Comparison of ENCODE assay signal across 8 cellular contexts in genomic region chr3:47282424-47283192, GRCh38.
DNase-seq lines count a peak whose midpoint lies in the region; ATAC-seq and TF ChIP-seq lines count a peak whose summit lies in the region.

Gene KIF9, minus strand, starts transcription at chr3:47282799. Its CDS starts 5,425 bp downstream, at chr3:47277374.
Gene KLHL18, plus strand, starts transcription at chr3:47282944. Its CDS starts 22 bp downstream, at chr3:47282966.

- peak within 1 kb of the TSS; percentile 93 for H3K4me3 ChIP-seq in AG09309 (ENCODE audit: control insufficient read depth, low read depth, low read length)

- H3K27me3 Mint-ChIP-seq in central memory CD8-positive, alpha-beta T cell: no peaks in the 10 kb centered on the region

- peak; percentile 1 for TF ChIP-seq CTCF in AG09309 (IDR thresholded peaks at IDR 0.05; ENCODE audit: control insufficient read depth, insufficient read depth, low read depth, low read length, missing control alignments)

- H3K9me3 Mint-ChIP-seq in central memory CD8-positive, alpha-beta T cell: no peaks in the 10 kb centered on the region

- peaks cover 45% of the 10 kb centered on the region for H3K4me1 Mint-ChIP-seq in central memory CD8-positive, alpha-beta T cell

- H3K27ac Mint-ChIP-seq in central memory CD8-positive, alpha-beta T cell (ENCODE audit: low read depth): peak within 1 kb of the TSS; percentile 99

- DNase-seq in AG09309 (ENCODE audit: low read depth) (peak; percentile 71), NCI-H345 (lab: John Stamatoyannopoulos, UW) (peak; percentile 88), islet precursor cell (peak; percentile 95)
- peak; percentile 96 for DNase-seq in activated CD4-positive, CD25-positive, alpha-beta regulatory T cell treated with anti-CD3 and anti-CD28 coated beads, Interleukin-2, amount 50 U/mL, for 16 hours (ENCODE audit: low read depth, low spot score)
- DNase-seq in central memory CD8-positive, alpha-beta T cell (ENCODE audit: low spot score in 2 of 2): peak; percentile 88 to 94
- DNase-seq in stimulated activated CD4-positive, alpha-beta T cell treated with anti-CD3 and anti-CD28 coated beads, Interleukin-12 subunit alpha, Interleukin-12 subunit beta, amount 100 ng/mL, for 4 hours: peak; percentile 91

- H3K4me3 Mint-ChIP-seq in central memory CD8-positive, alpha-beta T cell: peak within 1 kb of the TSS; percentile 97

- peak; percentile 83 for ATAC-seq in GM18909 (IDR thresholded peaks at IDR 0.05; ENCODE audit: poor library complexity, unreplicated experiment)
- peak; percentile 73 for ATAC-seq in HG03159 (IDR thresholded peaks at IDR 0.05; ENCODE audit: unreplicated experiment)
- ATAC-seq in central memory CD8-positive, alpha-beta T cell (replicated peaks; ENCODE audit: extremely low read depth, poor library complexity, severe bottlenecking): peak; percentile 84

- peaks cover 37% of the 10 kb centered on the region for H3K36me3 Mint-ChIP-seq in central memory CD8-positive, alpha-beta T cell (ENCODE audit: insufficient read depth)

Comparison
In these comparisons a context has a peak if more than half of its experiments do, and no peak if none do; other contexts are left out.
1. Peak in every context shown above with its lines: DNase-seq, ATAC-seq and H3K4me3 ChIP-seq.